In the genomic region with DNA sequence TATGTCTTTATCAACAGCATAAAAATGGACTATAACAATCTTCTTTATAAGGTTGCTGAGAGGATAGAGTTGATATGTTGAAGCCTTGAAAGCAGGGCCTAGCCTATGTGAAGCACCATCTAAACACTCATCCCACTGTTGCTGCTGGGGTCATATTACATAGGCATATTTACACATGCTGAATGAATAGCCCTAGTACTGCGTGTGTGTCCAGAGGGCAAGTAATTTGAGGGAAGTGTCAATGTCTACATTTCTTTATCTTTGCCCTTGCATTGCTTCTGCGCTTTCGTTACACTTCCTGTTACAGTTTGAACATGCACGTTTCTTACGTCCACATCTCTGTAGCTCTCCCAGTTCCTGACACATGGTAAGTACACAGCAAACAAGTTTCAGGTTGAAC, we compare ENCODE assay signal across 23 cellular contexts.
DNase-seq lines count a peak whose midpoint lies in the region; ATAC-seq, FAIRE-seq and TF ChIP-seq lines count a peak whose summit lies in the region.
"Had no signal": no experiment of that assay in that cellular context is flagged by ENCODE, and none has a peak within 500 bp of the region (broad histone marks: within the 10 kb centered on the region; RNA-seq: fewer than 3 reads in every experiment).

No MANE protein-coding gene starts in this region.

- no peaks in the 10 kb centered on the region for H3K4me1 Mint-ChIP-seq in effector memory CD8-positive, alpha-beta T cell (ENCODE audit: low read depth in 2 of 2)
- H3K4me1 Mint-ChIP-seq: activated CD4-positive, alpha-beta memory T cell treated with anti-CD3 and anti-CD28 coated beads, Interleukin-2, amount 10 ng/mL, durations not matched to agents 7 days and 5 days had no signal

- no peak for TF ChIP-seq CTCF in bronchial epithelial cell (IDR thresholded peaks at IDR 0.05; ENCODE audit: insufficient read depth, low read length, severe bottlenecking)

- H3K27me3 Mint-ChIP-seq in effector memory CD8-positive, alpha-beta T cell: peaks cover 9 to 15% of the 10 kb centered on the region in 2 donors
- H3K27me3 Mint-ChIP-seq: activated CD4-positive, alpha-beta memory T cell treated with anti-CD3 and anti-CD28 coated beads, Interleukin-2, amount 10 ng/mL, durations not matched to agents 7 days and 5 days had no signal

- no peak overlapping the region for H3K27ac Mint-ChIP-seq in effector memory CD8-positive, alpha-beta T cell
- H3K27ac Mint-ChIP-seq: activated CD4-positive, alpha-beta memory T cell treated with anti-CD3 and anti-CD28 coated beads, Interleukin-2, amount 10 ng/mL, durations not matched to agents 7 days and 5 days; brain had no signal

- no peaks in the 10 kb centered on the region for H3K36me3 Mint-ChIP-seq in effector memory CD8-positive, alpha-beta T cell (ENCODE audit: insufficient read depth)
- H3K36me3 Mint-ChIP-seq: brain had no signal

- peak; percentile 23 for FAIRE-seq in bronchial epithelial cell (lab: Jason Lieb, UNC)
- no peak for FAIRE-seq in GM12892 (lab: Jason Lieb, UNC)

- H3K27me3 ChIP-seq in bronchial epithelial cell (ENCODE audit: control insufficient read depth, insufficient read depth, low read length): no peaks in the 10 kb centered on the region
- H3K27me3 ChIP-seq: gastroesophageal sphincter had no signal

- no peaks in the 10 kb centered on the region for H3K36me3 ChIP-seq in bronchial epithelial cell (ENCODE audit: control insufficient read depth, insufficient read depth, low read length)
- H3K36me3 ChIP-seq: gastroesophageal sphincter had no signal

- H3K9me3 Mint-ChIP-seq in effector memory CD8-positive, alpha-beta T cell: peaks cover 0 to 2% of the 10 kb centered on the region in 2 donors

- TF ChIP-seq POLR2A in GM12892 (IDR thresholded peaks at IDR 0.05; ENCODE audit: low read depth, low read length): no peak

- DNase-seq in DMS53 (lab: John Stamatoyannopoulos, UW) (peak; percentile 97), NCI-H1436 treated with DMSO at 0.1 percent for 48 hours (lab: John Stamatoyannopoulos, UW) (peak; percentile 16), NCI-H510A (lab: John Stamatoyannopoulos, UW) (peak; percentile 78), bronchial epithelial cell (ENCODE audit: low read depth) (no peak), GM12892 (ENCODE audit: insufficient read length) (no peak), EL (no peak)
- DNase-seq in effector memory CD8-positive, alpha-beta T cell: no peak
- DNase-seq: activated CD4-positive, alpha-beta memory T cell treated with anti-CD3 and anti-CD28 coated beads, Interleukin-2, amount 10 ng/mL, durations not matched to agents 7 days and 5 days; activated CD4-positive, CD25-positive, alpha-beta regulatory T cell; activated gamma-delta T cell; C1 segment of cervical spinal cord; DMS 273 treated with DMSO at 0.1 percent for 48 hours; effector CD8-positive, alpha-beta T cell; GF-D8; mammary epithelial cell; NCI-H446; psoas muscle; RPMI8226; T-helper 9 cell had no signal

- H3K4me3 ChIP-seq in bronchial epithelial cell (ENCODE audit: low read depth, low read length): no peak overlapping the region
- H3K4me3 ChIP-seq: gastroesophageal sphincter, psoas muscle had no signal

- H3K4me3 Mint-ChIP-seq in effector memory CD8-positive, alpha-beta T cell: no peak overlapping the region
- H3K4me3 Mint-ChIP-seq: activated CD4-positive, alpha-beta memory T cell treated with anti-CD3 and anti-CD28 coated beads, Interleukin-2, amount 10 ng/mL, durations not matched to agents 7 days and 5 days; brain had no signal

- no peak for ATAC-seq in effector memory CD8-positive, alpha-beta T cell (replicated peaks)
- no peak for ATAC-seq in GM19328 (IDR thresholded peaks at IDR 0.05; ENCODE audit: unreplicated experiment)
- ATAC-seq: esophagus mucosa, gastroesophageal sphincter, psoas muscle had no signal

Comparison
In these comparisons a context has a peak if more than half of its experiments do, and no peak if none do; other contexts are left out.
1. DNase-seq: peak in DMS53 (single experiment), NCI-H1436 treated with DMSO at 0.1 percent for 48 hours (single experiment) and NCI-H510A (single experiment); none in bronchial epithelial cell (single experiment), effector memory CD8-positive, alpha-beta T cell (0 of 3), GM12892 (single experiment) and EL (single experiment).